8 cellular contexts compared by ENCODE assay signal in the genomic region with DNA sequence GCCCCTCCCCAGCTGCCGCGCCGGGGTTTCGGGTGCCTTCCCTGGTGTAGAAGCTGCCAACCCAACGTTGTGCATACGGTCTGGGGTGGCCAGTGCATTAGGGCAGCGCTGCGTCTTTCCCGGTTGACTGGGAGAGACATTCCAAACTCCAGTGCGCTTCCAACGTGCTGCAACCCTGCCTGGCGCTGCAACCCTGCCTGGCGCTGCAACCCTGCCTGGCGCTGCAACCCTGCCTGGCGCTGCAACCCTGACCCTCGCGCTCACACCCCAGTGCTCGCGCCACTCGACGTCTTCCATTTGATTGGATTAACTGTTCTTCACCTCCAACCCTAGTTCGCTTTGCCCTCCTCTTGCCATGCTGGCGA. TPM values are rescaled to one million over a fixed set of nuclear protein-coding genes. Genes with fewer than 3 reads are reported as not detected.
DNase-seq lines count a peak whose midpoint lies in the region; ATAC-seq and TF ChIP-seq lines count a peak whose summit lies in the region.

No MANE protein-coding gene starts in this region.

- H3K27ac ChIP-seq in upper lobe of left lung = no peak overlapping the region

- peaks cover 2 to 26% (median 20%) of the 10 kb centered on the region in 4 donors for H3K27me3 ChIP-seq in upper lobe of left lung

- DNase-seq in activated naive CD4-positive, alpha-beta T cell treated with anti-CD3 and anti-CD28 coated beads, Interleukin-2, amount 50 U/mL, for 16 hours = no peak
- no peak for DNase-seq in choroid plexus epithelial cell (ENCODE audit: low read depth)
- DNase-seq in memory B cell (ENCODE audit: low spot score in 2 of 2) = no peak
- peak in 1 of 2 donors; percentile 81 for DNase-seq in upper lobe of left lung
- DNase-seq in kidney glomerular epithelial cell (lab: John Stamatoyannopoulos, UW) = no peak
- DNase-seq in stimulated activated CD4-positive, alpha-beta T cell treated with anti-CD3 and anti-CD28 coated beads, Interleukin-2, amount 100 ng/mL, for 24 hours = no peak
- DNase-seq in NCI-H524 treated with DMSO at 0.1 percent for 48 hours (lab: John Stamatoyannopoulos, UW) = no peak

- peaks cover 36% of the 10 kb centered on the region for H3K27me3 Mint-ChIP-seq in activated naive CD4-positive, alpha-beta T cell treated with anti-CD3 and anti-CD28 coated beads, Interleukin-2, amount 50 U/mL, for 24 hours
- peaks cover 25% of the 10 kb centered on the region for H3K27me3 Mint-ChIP-seq in memory B cell

- ATAC-seq in memory B cell (ENCODE audit: low read depth) = no peak
- ATAC-seq in upper lobe of left lung (ENCODE audit: low FRiP score in 2 of 2) = no peak

- TF ChIP-seq CTCF in choroid plexus epithelial cell (conservative IDR thresholded peaks at IDR 0.05; ENCODE audit: low read depth, low read length) (no peak), upper lobe of left lung (IDR thresholded peaks at IDR 0.05) (no peak)

- no peak overlapping the region for H3K27ac Mint-ChIP-seq in activated naive CD4-positive, alpha-beta T cell treated with anti-CD3 and anti-CD28 coated beads, Interleukin-2, amount 50 U/mL, for 24 hours
- no peak overlapping the region for H3K27ac Mint-ChIP-seq in memory B cell

- H3K36me3 Mint-ChIP-seq in activated naive CD4-positive, alpha-beta T cell treated with anti-CD3 and anti-CD28 coated beads, Interleukin-2, amount 50 U/mL, for 24 hours = no peaks in the 10 kb centered on the region
- H3K36me3 Mint-ChIP-seq in memory B cell = no peaks in the 10 kb centered on the region

- H3K4me3 ChIP-seq in choroid plexus epithelial cell (ENCODE audit: low read depth, low read length) = peak overlapping the region; percentile 41
- peak overlapping the region in 3 of 4 donors; percentile 38 to 49 (median 39) for H3K4me3 ChIP-seq in upper lobe of left lung

- H3K4me3 Mint-ChIP-seq in activated naive CD4-positive, alpha-beta T cell treated with anti-CD3 and anti-CD28 coated beads, Interleukin-2, amount 50 U/mL, for 24 hours = peak overlapping the region; percentile 79
- H3K4me3 Mint-ChIP-seq in memory B cell = peak overlapping the region; percentile 58

- no peaks in the 10 kb centered on the region for H3K9me3 ChIP-seq in upper lobe of left lung

- H3K9me3 Mint-ChIP-seq in activated naive CD4-positive, alpha-beta T cell treated with anti-CD3 and anti-CD28 coated beads, Interleukin-2, amount 50 U/mL, for 24 hours = no peaks in the 10 kb centered on the region
- no peaks in the 10 kb centered on the region for H3K9me3 Mint-ChIP-seq in memory B cell

- 5 to 8% methylated on average over 19 to 22 of the region's 23 CpGs for WGBS in upper lobe of left lung, 2 donors

- H3K4me1 Mint-ChIP-seq in activated naive CD4-positive, alpha-beta T cell treated with anti-CD3 and anti-CD28 coated beads, Interleukin-2, amount 50 U/mL, for 24 hours = no peaks in the 10 kb centered on the region
- peaks cover 11% of the 10 kb centered on the region for H3K4me1 Mint-ChIP-seq in memory B cell

- no peaks in the 10 kb centered on the region for H3K36me3 ChIP-seq in upper lobe of left lung

- no peak for TF ChIP-seq EP300 in upper lobe of left lung (IDR thresholded peaks at IDR 0.05)

- TF ChIP-seq POLR2A in upper lobe of left lung (IDR thresholded peaks at IDR 0.05) = no peak

- peaks cover 17 to 31% (median 20%) of the 10 kb centered on the region in 4 donors for H3K4me1 ChIP-seq in upper lobe of left lung

RNA-seq across cellular contexts. Expression of gene HAP1, which starts 0.5 kb away (rescaled TPM):
- 1 to 10 TPM in 1 of 6 donors, under 1 TPM in 3, not detected in 2; 0.14 to 1.0 (median 0.59) TPM for total RNA-seq in upper lobe of left lung

RNA-seq across cellular contexts. Expression of gene GAST, which starts 22.8 kb away (rescaled TPM):
- total RNA-seq in upper lobe of left lung = not detected

RNA-seq across cellular contexts. Expression of gene EIF1, which starts 46.2 kb away (rescaled TPM):
- total RNA-seq in upper lobe of left lung = 100 to 1,000 TPM; 109 to 998 (median 405) TPM

RNA-seq across cellular contexts. Expression of gene JUP, which starts 51.6 kb away (rescaled TPM):
- total RNA-seq in upper lobe of left lung = 100 to 1,000 TPM; 120 to 241 (median 143) TPM
